In genomic region chr2:1854747-1855146, GRCh38 we compare ENCODE assay signal across 9 cellular contexts.
DNase-seq lines count a peak whose midpoint lies in the region; ATAC-seq and TF ChIP-seq lines count a peak whose summit lies in the region.
"Had no signal": no experiment of that assay in that cellular context is flagged by ENCODE, and none has a peak within 500 bp of the region (broad histone marks: within the 10 kb centered on the region; RNA-seq: fewer than 3 reads in every experiment).

No MANE protein-coding gene starts in this region.

- peak overlapping the region; percentile 7 for H3K4me3 Mint-ChIP-seq in progenitor cell of endocrine pancreas (ENCODE audit: low read depth)
- H3K4me3 Mint-ChIP-seq: activated naive CD4-positive, alpha-beta T cell treated with anti-CD3 and anti-CD28 coated beads, Interleukin-2, amount 50 U/mL, for 24 hours had no signal

- no peaks in the 10 kb centered on the region for H3K36me3 ChIP-seq in A673 (ENCODE audit: insufficient read depth, low read length, poor library complexity, severe bottlenecking)

- no peak overlapping the region for H3K27ac Mint-ChIP-seq in progenitor cell of endocrine pancreas
- H3K27ac Mint-ChIP-seq: activated naive CD4-positive, alpha-beta T cell treated with anti-CD3 and anti-CD28 coated beads, Interleukin-2, amount 50 U/mL, for 24 hours had no signal

- no peaks in the 10 kb centered on the region for H3K9me3 ChIP-seq in A673 (ENCODE audit: low read depth, low read length, poor library complexity, severe bottlenecking)

- DNase-seq in A673 (ENCODE audit: low spot score), result peak; percentile 89
- peak; percentile 51 for DNase-seq in HEK293T (ENCODE audit: extremely low spot score)
- peak; percentile 82 for DNase-seq in SK-N-DZ (ENCODE audit: low spot score)
- DNase-seq in Right ventricle myocardium inferior (ENCODE audit: missing footprints), result no peak
- no peak for DNase-seq in progenitor cell of endocrine pancreas (ENCODE audit: low spot score, unreplicated experiment)

- H3K27me3 Mint-ChIP-seq in progenitor cell of endocrine pancreas, result peaks cover 54% of the 10 kb centered on the region

- intact Hi-C loops in A673 (cut with micrococcal nuclease; ENCODE audit: unreplicated experiment) (loop anchor here (5.0 to 10.0 kb wide), 3 partner anchors 118 to 1610 kb away; no protein-coding TSS in a partner anchor), Right ventricle myocardium inferior (cut with DNase I) (loop anchor here (10.0 kb wide), 1 partner anchor 1450 kb away; no protein-coding TSS in a partner anchor)

- H3K36me3 Mint-ChIP-seq in progenitor cell of endocrine pancreas (ENCODE audit: insufficient read depth), result no peaks in the 10 kb centered on the region
- H3K36me3 Mint-ChIP-seq: activated naive CD4-positive, alpha-beta T cell treated with anti-CD3 and anti-CD28 coated beads, Interleukin-2, amount 50 U/mL, for 24 hours had no signal

- TF ChIP-seq CTCF in A673 (conservative IDR thresholded peaks at IDR 0.05; ENCODE audit: low read depth, low read length) (peak; percentile 80), progenitor cell of endocrine pancreas (IDR thresholded peaks at IDR 0.05; ENCODE audit: unreplicated experiment) (peak; percentile 59)

- H3K27ac ChIP-seq in A673 (ENCODE audit: low read depth, low read length, poor library complexity, severe bottlenecking), result peak overlapping the region; percentile 100

- no peaks in the 10 kb centered on the region for H3K9me3 Mint-ChIP-seq in progenitor cell of endocrine pancreas (ENCODE audit: low read depth)
- H3K9me3 Mint-ChIP-seq: activated naive CD4-positive, alpha-beta T cell treated with anti-CD3 and anti-CD28 coated beads, Interleukin-2, amount 50 U/mL, for 24 hours had no signal

- peaks cover 13% of the 10 kb centered on the region for H3K4me1 Mint-ChIP-seq in progenitor cell of endocrine pancreas (ENCODE audit: low read depth)
- H3K4me1 Mint-ChIP-seq: activated naive CD4-positive, alpha-beta T cell treated with anti-CD3 and anti-CD28 coated beads, Interleukin-2, amount 50 U/mL, for 24 hours had no signal

- CTCF ChIA-PET in A673 (lab: Charles Lee) (interaction anchor here (0.6 to 0.7 kb wide), 2 partner anchors 241 to 600 kb away, joined by 4 to 6 read pairs; no protein-coding TSS in a partner anchor), HEK293T (lab: Yijun Ruan, JAX) (interaction anchor here (0.7 to 1.2 kb wide), 2 partner anchors 27 to 1594 kb away, joined by 3 read pairs; no protein-coding TSS in a partner anchor)

- peaks cover 73% of the 10 kb centered on the region for H3K4me1 ChIP-seq in A673 (ENCODE audit: insufficient read depth, low read length, poor library complexity, severe bottlenecking)

- ATAC-seq in Right ventricle myocardium inferior (peak; percentile 79), GM21515 (IDR thresholded peaks at IDR 0.05; ENCODE audit: unreplicated experiment) (no peak), GM21528 (IDR thresholded peaks at IDR 0.05; ENCODE audit: low FRiP score, unreplicated experiment) (no peak), HG02798 (IDR thresholded peaks at IDR 0.05; ENCODE audit: poor library complexity, unreplicated experiment) (no peak)

- H3K27me3 ChIP-seq in A673 (replicated peaks; ENCODE audit: insufficient read depth, low read depth, low read length, poor library complexity), result no peaks in the 10 kb centered on the region

- no TSS peak for BruUV-seq in A673 (replicated peaks; lab: Mats Ljungman, UMichigan)

- POLR2A ChIA-PET in A673 (lab: Charles Lee; ENCODE audit: low non-redundant PET) (no interaction called here), HEK293T (lab: Yijun Ruan, JAX) (no interaction called here)

- H3K4me3 ChIP-seq in A673 (ENCODE audit: low read depth, low read length, poor library complexity, severe bottlenecking), result peak overlapping the region; percentile 41

TF ChIP-seq in HEK293T, 16 proteins besides CTCF, POLR2A, EP300 and RAD21:
- no peak for TF ChIP-seq L3MBTL2 (conservative IDR thresholded peaks at IDR 0.05)
- no peak for TF ChIP-seq NFRKB (IDR thresholded peaks at IDR 0.05)
- no peak for TF ChIP-seq SUZ12 (IDR thresholded peaks at IDR 0.05)
- TF ChIP-seq FOXK2 (IDR thresholded peaks at IDR 0.05), result no peak
- no peak for TF ChIP-seq PKNOX1 (IDR thresholded peaks at IDR 0.05)
- no peak for TF ChIP-seq ZNF384 (IDR thresholded peaks at IDR 0.05)
- no peak for TF ChIP-seq FOXA1 (IDR thresholded peaks at IDR 0.05)
- TF ChIP-seq ELF4 (IDR thresholded peaks at IDR 0.05), result no peak
- no peak for TF ChIP-seq BHLHE40 (IDR thresholded peaks at IDR 0.05; ENCODE audit: borderline replicate concordance)
- TF ChIP-seq ARNT (IDR thresholded peaks at IDR 0.05), result no peak
- no peak for TF ChIP-seq FOXM1 (IDR thresholded peaks at IDR 0.05; ENCODE audit: borderline replicate concordance)
- TF ChIP-seq LEF1 (IDR thresholded peaks at IDR 0.05; ENCODE audit: borderline replicate concordance), result no peak
- TF ChIP-seq TARDBP (IDR thresholded peaks at IDR 0.05), result no peak
- TF ChIP-seq SP1 (IDR thresholded peaks at IDR 0.05), result no peak
- no peak for TF ChIP-seq CTBP1 (IDR thresholded peaks at IDR 0.05; ENCODE audit: borderline replicate concordance)
- no peak for TF ChIP-seq HDGF (IDR thresholded peaks at IDR 0.05; ENCODE audit: borderline replicate concordance)

Comparison
In these comparisons a context has a peak if more than half of its experiments do, and no peak if none do; other contexts are left out.
1. DNase-seq: peak in A673 (single experiment), HEK293T (single experiment) and SK-N-DZ (single experiment); none in Right ventricle myocardium inferior (single experiment) and progenitor cell of endocrine pancreas (single experiment).